8 cellular contexts compared by ENCODE assay signal in genomic region chr18:4017479-4017878, GRCh38.
DNase-seq lines count a peak whose midpoint lies in the region; ATAC-seq and TF ChIP-seq lines count a peak whose summit lies in the region.

No MANE protein-coding gene starts in this region.

- H2BK5ac ChIP-seq in mesenchymal stem cell (ENCODE audit: low read depth, low read length, poor library complexity, severe bottlenecking), result no peak overlapping the region

- no peak overlapping the region for H2BK12ac ChIP-seq in mesenchymal stem cell (ENCODE audit: low read length in 2 of 2)

- no peaks in the 10 kb centered on the region for H3K4me1 ChIP-seq in mesenchymal stem cell (ENCODE audit: control insufficient read depth, insufficient read depth, low read depth, low read length)
- no peaks in the 10 kb centered on the region for H3K4me1 ChIP-seq in right cardiac atrium (ENCODE audit: control insufficient read depth, insufficient read depth, low read length)

- no peak overlapping the region for H3K23ac ChIP-seq in mesenchymal stem cell (ENCODE audit: low read length in 2 of 2)

- no peak overlapping the region for H3K14ac ChIP-seq in mesenchymal stem cell (ENCODE audit: low read length in 2 of 2)

- H3K9ac ChIP-seq in mesenchymal stem cell (ENCODE audit: low read length), result no peak overlapping the region

- no peak overlapping the region for H2AFZ ChIP-seq in mesenchymal stem cell (ENCODE audit: low read depth, low read length)

- no peak overlapping the region for H3K18ac ChIP-seq in mesenchymal stem cell (ENCODE audit: low read depth in 1 of 2, low read length in 2 of 2)

- no CpG with 5 or more reads among the region's 3 CpGs for WGBS in mesenchymal stem cell
- 45% methylated on average over 3 of the region's 3 CpGs for WGBS in right cardiac atrium

- no peak overlapping the region for H4K91ac ChIP-seq in mesenchymal stem cell (ENCODE audit: low read length)

- intact Hi-C loops in right cardiac atrium (cut with DNase I), result no loop called here

- H2BK120ac ChIP-seq in mesenchymal stem cell (ENCODE audit: low read depth, low read length), result no peak overlapping the region

- ATAC-seq in right cardiac atrium, result no peak

- TF ChIP-seq CTCF in HFF-Myc (IDR thresholded peaks at IDR 0.05; ENCODE audit: low read depth, low read length, missing control alignments), result peak; percentile 32

- H3K9me3 ChIP-seq in mesenchymal stem cell (ENCODE audit: control insufficient read depth, low read length) (no peaks in the 10 kb centered on the region), right cardiac atrium (ENCODE audit: control insufficient read depth, low read length) (no peaks in the 10 kb centered on the region)

- H3K4me3 ChIP-seq in HFF-Myc (replicated peaks; ENCODE audit: low read depth, low read length), result no peak overlapping the region
- no peak overlapping the region for H3K4me3 ChIP-seq in mesenchymal stem cell (ENCODE audit: insufficient read depth in 1 of 2, low read depth in 1 of 2, low read length in 2 of 2)
- H3K4me3 ChIP-seq in right cardiac atrium (ENCODE audit: low read length), result no peak overlapping the region

- no peaks in the 10 kb centered on the region for H3K36me3 ChIP-seq in mesenchymal stem cell (ENCODE audit: control insufficient read depth in 1 of 2, insufficient read depth in 2 of 2, low read depth in 1 of 2, low read length in 2 of 2)

- H3K27ac ChIP-seq in mesenchymal stem cell (ENCODE audit: low read length, poor library complexity, severe bottlenecking), result no peak overlapping the region
- H3K27ac ChIP-seq in right cardiac atrium (ENCODE audit: low read length), result no peak overlapping the region

- H3K27me3 ChIP-seq in mesenchymal stem cell (ENCODE audit: control insufficient read depth in 1 of 2, insufficient read depth in 1 of 2, low read length in 2 of 2), result peaks cover 0 to 3% of the 10 kb centered on the region in 2 experiments
- H3K27me3 ChIP-seq in right cardiac atrium (ENCODE audit: control insufficient read depth, insufficient read depth), result no peaks in the 10 kb centered on the region

- no peaks in the 10 kb centered on the region for H3K79me1 ChIP-seq in mesenchymal stem cell (replicated peaks; ENCODE audit: low read length, poor library complexity, severe bottlenecking)

- H2AK5ac ChIP-seq in mesenchymal stem cell (ENCODE audit: low read length, severe bottlenecking), result no peak overlapping the region

- no peak overlapping the region for H2BK15ac ChIP-seq in mesenchymal stem cell (ENCODE audit: low read depth, poor library complexity, severe bottlenecking)

- no peak overlapping the region for H4K8ac ChIP-seq in mesenchymal stem cell (ENCODE audit: low read length)

- no peak overlapping the region for H3K4me2 ChIP-seq in mesenchymal stem cell (ENCODE audit: low read length, poor library complexity, severe bottlenecking)

- DNase-seq in NCI-H146 (lab: John Stamatoyannopoulos, UW) (peak; percentile 23), NCI-H146 treated with DMSO at 0.1 percent for 48 hours (lab: John Stamatoyannopoulos, UW; ENCODE audit: unreplicated experiment) (no peak), HFF-Myc (ENCODE audit: extremely low read depth, low read depth) (peak; percentile 5), NCI-H69 (lab: John Stamatoyannopoulos, UW) (peak; percentile 82), mesenchymal stem cell (peak; percentile 3), NCI-H446 (lab: John Stamatoyannopoulos, UW) (no peak), NCI-H774 (lab: John Stamatoyannopoulos, UW) (no peak), right cardiac atrium (no peak)

- no peak overlapping the region for H3K4ac ChIP-seq in mesenchymal stem cell (ENCODE audit: low read depth in 1 of 2, low read length in 2 of 2)

Comparison
In these comparisons a context has a peak if more than half of its experiments do, and no peak if none do; other contexts are left out.
1. DNase-seq: peak in NCI-H146 (single experiment), HFF-Myc (single experiment), NCI-H69 (single experiment) and mesenchymal stem cell (single experiment); none in NCI-H146 treated with DMSO at 0.1 percent for 48 hours (single experiment), NCI-H446 (0 of 2), NCI-H774 (single experiment) and right cardiac atrium (0 of 3).